ENCODE assay signal across 10 cellular contexts in the genomic region with DNA sequence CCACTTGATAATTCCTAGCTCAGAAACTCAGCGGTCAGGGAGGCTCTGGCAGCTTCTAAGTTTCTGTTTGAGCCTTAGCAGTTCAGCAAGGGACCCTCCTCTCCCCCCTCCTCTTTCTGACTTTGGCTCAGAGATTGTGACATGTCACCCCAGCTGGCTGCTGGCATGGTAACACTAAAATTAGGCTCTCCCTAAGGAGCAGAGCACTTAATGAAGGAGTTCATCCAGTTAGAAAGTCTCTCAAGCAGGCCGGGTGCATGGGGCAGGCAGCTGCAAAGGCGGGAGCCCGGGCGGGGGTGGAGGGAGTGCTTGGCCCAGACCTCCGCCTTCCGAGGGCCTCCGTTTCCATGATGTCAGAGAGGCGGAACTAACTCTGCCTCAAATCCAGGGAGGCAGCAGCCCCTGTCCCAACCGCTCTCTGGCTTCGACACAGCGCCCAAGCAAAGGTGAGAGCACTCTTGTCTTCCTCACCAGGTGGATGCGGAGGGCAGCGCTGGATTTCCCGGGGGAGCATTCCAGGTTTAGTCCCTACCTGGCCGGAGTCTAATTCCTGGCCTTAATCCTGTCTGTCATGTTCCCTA.
DNase-seq lines count a peak whose midpoint lies in the region; ATAC-seq and TF ChIP-seq lines count a peak whose summit lies in the region.
"Had no signal": no experiment of that assay in that cellular context is flagged by ENCODE, and none has a peak within 500 bp of the region (broad histone marks: within the 10 kb centered on the region; RNA-seq: fewer than 3 reads in every experiment).

No MANE protein-coding gene starts in this region.

- peak overlapping the region in 3 of 4 donors; percentile 55 to 68 (median 65) for H3K27ac ChIP-seq in gastroesophageal sphincter
- no peak overlapping the region for H3K27ac ChIP-seq in neural cell (ENCODE audit: low read length)
- no peak overlapping the region for H3K27ac ChIP-seq in foreskin keratinocyte

- H3K4me3 ChIP-seq in gastroesophageal sphincter: peak overlapping the region in 1 of 2 donors; percentile 32
- peak overlapping the region; percentile 28 for H3K4me3 ChIP-seq in neural cell (ENCODE audit: low read length)

- TF ChIP-seq EP300 in gastroesophageal sphincter (IDR thresholded peaks at IDR 0.05) (no peak), neural cell (conservative IDR thresholded peaks at IDR 0.05; ENCODE audit: poor library complexity, severe bottlenecking) (no peak)

- no peaks in the 10 kb centered on the region for H3K27me3 ChIP-seq in gastroesophageal sphincter
- H3K27me3 ChIP-seq in neural cell (ENCODE audit: insufficient read depth, low read depth, low read length): no peaks in the 10 kb centered on the region
- no peaks in the 10 kb centered on the region for H3K27me3 ChIP-seq in foreskin keratinocyte

- TF ChIP-seq POLR2A in gastroesophageal sphincter (IDR thresholded peaks at IDR 0.05): peak; percentile 23 to 35

- H3K36me3 ChIP-seq in gastroesophageal sphincter (peaks cover 0 to 15% of the 10 kb centered on the region in 2 donors), neural cell (ENCODE audit: insufficient read depth, low read length) (peaks cover 20% of the 10 kb centered on the region)

- TF ChIP-seq RAD21 in neural cell (conservative IDR thresholded peaks at IDR 0.05): no peak

- no peak for TF ChIP-seq CTCF in gastroesophageal sphincter (IDR thresholded peaks at IDR 0.05)
- no peak for TF ChIP-seq CTCF in neural cell (IDR thresholded peaks at IDR 0.05; ENCODE audit: poor library complexity, severe bottlenecking)
- no peak for TF ChIP-seq CTCF in foreskin keratinocyte (conservative IDR thresholded peaks at IDR 0.05)
- TF ChIP-seq CTCF in GM10266 (IDR thresholded peaks at IDR 0.05; ENCODE audit: control insufficient read depth, insufficient read depth, low read depth, missing control alignments): no peak

- H3K9me2 ChIP-seq in neural cell (ENCODE audit: insufficient read depth, low read length): no peaks in the 10 kb centered on the region

- WGBS in gastroesophageal sphincter (ENCODE audit: low coverage in 1 of 2), 2 donors: 43 to 54% methylated on average over 2 to 4 of the region's 16 CpGs

- H3K9me3 ChIP-seq in gastroesophageal sphincter (no peaks in the 10 kb centered on the region), neural cell (ENCODE audit: low read length) (no peaks in the 10 kb centered on the region)

- H2AFZ ChIP-seq in neural cell (ENCODE audit: low read depth, low read length): no peak overlapping the region

- H3K79me2 ChIP-seq in neural cell (replicated peaks; ENCODE audit: insufficient read depth, low read length): peaks cover 34% of the 10 kb centered on the region

- no peak overlapping the region for H3K4me2 ChIP-seq in neural cell (ENCODE audit: low read length)

- no peaks in the 10 kb centered on the region for H4K20me1 ChIP-seq in neural cell (ENCODE audit: insufficient read depth)

- H3K9ac ChIP-seq in neural cell (ENCODE audit: low read length): no peak overlapping the region

- H3F3A ChIP-seq in neural cell (ENCODE audit: insufficient read depth, low read length, poor library complexity, severe bottlenecking): no peaks in the 10 kb centered on the region

- H3K4me1 ChIP-seq in gastroesophageal sphincter (peaks cover 0 to 55% (median 0%) of the 10 kb centered on the region in 3 donors), foreskin keratinocyte (peaks cover 12% of the 10 kb centered on the region)

- DNase-seq in DMS153 (lab: John Stamatoyannopoulos, UW) (peak; percentile 89), NCI-H82 (lab: John Stamatoyannopoulos, UW) (peak; percentile 58), foreskin keratinocyte (no peak), SIG-M5 treated with dmso at 0.1 percent for 504 hours (lab: John Stamatoyannopoulos, UW; ENCODE audit: unreplicated experiment) (no peak), GM10266 (ENCODE audit: extremely low spot score) (no peak)
- no peak for DNase-seq in activated CD8-positive, alpha-beta memory T cell treated with anti-CD3 and anti-CD28 coated beads, Interleukin-2, amount 50 U/mL, for 48 hours
- DNase-seq: CD4-positive, alpha-beta memory T cell; cortex of kidney had no signal

- ATAC-seq in gastroesophageal sphincter (peak; percentile 88), foreskin keratinocyte (no peak)

TF ChIP-seq in neural cell, 6 proteins besides CTCF, POLR2A, EP300 and RAD21:
- no peak for TF ChIP-seq POLR2AphosphoS5 (IDR thresholded peaks at IDR 0.05)
- TF ChIP-seq MXI1 (conservative IDR thresholded peaks at IDR 0.05; ENCODE audit: poor library complexity, severe bottlenecking): no peak
- TF ChIP-seq EZH2 (IDR thresholded peaks at IDR 0.05; ENCODE audit: borderline replicate concordance, insufficient read depth, low read length, poor library complexity, severe bottlenecking): no peak
- no peak for TF ChIP-seq TAF1 (IDR thresholded peaks at IDR 0.05; ENCODE audit: low read depth)
- TF ChIP-seq SMC3 (conservative IDR thresholded peaks at IDR 0.05; ENCODE audit: poor library complexity): no peak
- TF ChIP-seq, protein P1, sequence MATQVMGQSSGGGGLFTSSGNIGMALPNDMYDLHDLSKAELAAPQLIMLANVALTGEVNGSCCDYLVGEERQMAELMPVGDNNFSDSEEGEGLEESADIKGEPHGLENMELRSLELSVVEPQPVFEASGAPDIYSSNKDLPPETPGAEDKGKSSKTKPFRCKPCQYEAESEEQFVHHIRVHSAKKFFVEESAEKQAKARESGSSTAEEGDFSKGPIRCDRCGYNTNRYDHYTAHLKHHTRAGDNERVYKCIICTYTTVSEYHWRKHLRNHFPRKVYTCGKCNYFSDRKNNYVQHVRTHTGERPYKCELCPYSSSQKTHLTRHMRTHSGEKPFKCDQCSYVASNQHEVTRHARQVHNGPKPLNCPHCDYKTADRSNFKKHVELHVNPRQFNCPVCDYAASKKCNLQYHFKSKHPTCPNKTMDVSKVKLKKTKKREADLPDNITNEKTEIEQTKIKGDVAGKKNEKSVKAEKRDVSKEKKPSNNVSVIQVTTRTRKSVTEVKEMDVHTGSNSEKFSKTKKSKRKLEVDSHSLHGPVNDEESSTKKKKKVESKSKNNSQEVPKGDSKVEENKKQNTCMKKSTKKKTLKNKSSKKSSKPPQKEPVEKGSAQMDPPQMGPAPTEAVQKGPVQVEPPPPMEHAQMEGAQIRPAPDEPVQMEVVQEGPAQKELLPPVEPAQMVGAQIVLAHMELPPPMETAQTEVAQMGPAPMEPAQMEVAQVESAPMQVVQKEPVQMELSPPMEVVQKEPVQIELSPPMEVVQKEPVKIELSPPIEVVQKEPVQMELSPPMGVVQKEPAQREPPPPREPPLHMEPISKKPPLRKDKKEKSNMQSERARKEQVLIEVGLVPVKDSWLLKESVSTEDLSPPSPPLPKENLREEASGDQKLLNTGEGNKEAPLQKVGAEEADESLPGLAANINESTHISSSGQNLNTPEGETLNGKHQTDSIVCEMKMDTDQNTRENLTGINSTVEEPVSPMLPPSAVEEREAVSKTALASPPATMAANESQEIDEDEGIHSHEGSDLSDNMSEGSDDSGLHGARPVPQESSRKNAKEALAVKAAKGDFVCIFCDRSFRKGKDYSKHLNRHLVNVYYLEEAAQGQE (IDR thresholded peaks at IDR 0.05; ENCODE audit: borderline replicate concordance): no peak

Comparison
In these comparisons a context has a peak if more than half of its experiments do, and no peak if none do; other contexts are left out.
1. DNase-seq: peak in DMS153 (single experiment) and NCI-H82 (single experiment); none in foreskin keratinocyte (0 of 2), SIG-M5 treated with dmso at 0.1 percent for 504 hours (single experiment), GM10266 (single experiment) and activated CD8-positive, alpha-beta memory T cell treated with anti-CD3 and anti-CD28 coated beads, Interleukin-2, amount 50 U/mL, for 48 hours (single experiment).
2. H3K27ac ChIP-seq: peak in gastroesophageal sphincter (3 of 4); none in neural cell (single experiment) and foreskin keratinocyte (single experiment).